ENCODE assay signal across 10 cellular contexts in genomic region chr14:73746540-73747385, GRCh38. TPM values are rescaled to one million over a fixed set of nuclear protein-coding genes. Genes with fewer than 3 reads are reported as not detected.
DNase-seq lines count a peak whose midpoint lies in the region; TF ChIP-seq lines count a peak whose summit lies in the region.
"Had no signal": no experiment of that assay in that cellular context is flagged by ENCODE, and none has a peak within 500 bp of the region (broad histone marks: within the 10 kb centered on the region; RNA-seq: fewer than 3 reads in every experiment).

No MANE protein-coding gene starts in this region.

- no peaks in the 10 kb centered on the region for H3K36me3 ChIP-seq in CD8-positive, alpha-beta memory T cell (ENCODE audit: insufficient read depth, low read length)
- no peaks in the 10 kb centered on the region for H3K36me3 ChIP-seq in effector memory CD4-positive, alpha-beta T cell (ENCODE audit: control insufficient read depth, insufficient read depth, low read length)

- CTCF ChIA-PET in CD8-positive, alpha-beta memory T cell (lab: Charles Lee) = interaction anchor here (0.9 to 8.5 kb wide), 3 partner anchors 10 to 31 kb away, joined by 3 to 137 read pairs (median 16); a partner anchor contains a TSS

- DNase-seq in CD8-positive, alpha-beta memory T cell = no peak
- DNase-seq in NCI-H82 (lab: John Stamatoyannopoulos, UW) (peak; percentile 91), neural crest cell (ENCODE audit: low read depth, low spot score) (no peak), GDM1 (lab: John Stamatoyannopoulos, UW) (no peak), SIG-M5 (lab: John Stamatoyannopoulos, UW) (no peak), DMS153 treated with DMSO at 0.1 percent for 48 hours (lab: John Stamatoyannopoulos, UW; ENCODE audit: unreplicated experiment) (no peak), GM10266 (ENCODE audit: extremely low spot score) (no peak)
- no peak for DNase-seq in effector memory CD4-positive, alpha-beta T cell
- DNase-seq: cortex of kidney, NCI-H1105 treated with DMSO at 0.1 percent for 48 hours had no signal

- peaks cover 89 to 100% (median 97%) of the 10 kb centered on the region in 3 donors for H3K4me1 Mint-ChIP-seq in CD8-positive, alpha-beta memory T cell
- peaks cover 51% of the 10 kb centered on the region for H3K4me1 Mint-ChIP-seq in neural crest cell

- H3K4me3 ChIP-seq in CD8-positive, alpha-beta memory T cell (ENCODE audit: low read length) = no peak overlapping the region
- no peak overlapping the region for H3K4me3 ChIP-seq in effector memory CD4-positive, alpha-beta T cell (ENCODE audit: insufficient read depth, low read depth, low read length, poor library complexity, severe bottlenecking)

- H3K27me3 Mint-ChIP-seq in CD8-positive, alpha-beta memory T cell = no peaks in the 10 kb centered on the region
- no peaks in the 10 kb centered on the region for H3K27me3 Mint-ChIP-seq in neural crest cell (ENCODE audit: low read depth)

- H3K36me3 Mint-ChIP-seq in CD8-positive, alpha-beta memory T cell = peaks cover 0 to 5% (median 0%) of the 10 kb centered on the region in 3 donors
- H3K36me3 Mint-ChIP-seq in neural crest cell (ENCODE audit: low read depth) = no peaks in the 10 kb centered on the region

- POLR2A ChIA-PET in CD8-positive, alpha-beta memory T cell (lab: Charles Lee) = interaction anchor here (0.6 to 3.0 kb wide), 2 partner anchors 12 to 21 kb away, joined by 3 to 21 read pairs; a partner anchor contains a TSS

- no peaks in the 10 kb centered on the region for H3K27me3 ChIP-seq in CD8-positive, alpha-beta memory T cell (ENCODE audit: insufficient read depth, low read length, poor library complexity, severe bottlenecking)
- H3K27me3 ChIP-seq in effector memory CD4-positive, alpha-beta T cell (replicated peaks; ENCODE audit: control insufficient read depth, insufficient read depth, low read length, poor library complexity, severe bottlenecking) = no peaks in the 10 kb centered on the region

- peak overlapping the region; percentile 68 to 98 (median 79) for H3K27ac Mint-ChIP-seq in CD8-positive, alpha-beta memory T cell
- H3K27ac Mint-ChIP-seq in neural crest cell (ENCODE audit: unreplicated experiment) = peak overlapping the region; percentile 29

- no peak for TF ChIP-seq CTCF in neural crest cell (conservative IDR thresholded peaks at IDR 0.05)
- TF ChIP-seq CTCF in GM10266 (IDR thresholded peaks at IDR 0.05; ENCODE audit: control insufficient read depth, insufficient read depth, low read depth, missing control alignments) = no peak

- no peaks in the 10 kb centered on the region for H3K9me3 ChIP-seq in CD8-positive, alpha-beta memory T cell (ENCODE audit: low read length)
- no peaks in the 10 kb centered on the region for H3K9me3 ChIP-seq in effector memory CD4-positive, alpha-beta T cell (ENCODE audit: control insufficient read depth, low read length)

- H3K4me1 ChIP-seq in CD8-positive, alpha-beta memory T cell (ENCODE audit: insufficient read depth, low read length) = peaks cover 98% of the 10 kb centered on the region
- H3K4me1 ChIP-seq in effector memory CD4-positive, alpha-beta T cell (ENCODE audit: control insufficient read depth, insufficient read depth, low read length, poor library complexity, severe bottlenecking) = peaks cover 88% of the 10 kb centered on the region

- H3K4me3 Mint-ChIP-seq in CD8-positive, alpha-beta memory T cell = peak overlapping the region in 5 of 7 donors; percentile 8 to 59 (median 43)
- no peak overlapping the region for H3K4me3 Mint-ChIP-seq in neural crest cell

- no peaks in the 10 kb centered on the region for H3K9me3 Mint-ChIP-seq in CD8-positive, alpha-beta memory T cell
- H3K9me3 Mint-ChIP-seq in neural crest cell = no peaks in the 10 kb centered on the region

- H3K27ac ChIP-seq in CD8-positive, alpha-beta memory T cell (ENCODE audit: low read depth, low read length) = peak overlapping the region; percentile 21
- H3K27ac ChIP-seq in effector memory CD4-positive, alpha-beta T cell (ENCODE audit: insufficient read depth, low read length, poor library complexity, severe bottlenecking) = peak overlapping the region; percentile 33

RNA-seq across cellular contexts. Expression of gene PNMA1, which starts 32.6 kb away (rescaled TPM):
- 10 to 100 TPM; 56.8 to 61.0 TPM for total RNA-seq in CD8-positive, alpha-beta memory T cell
- 43.7 TPM for polyA plus RNA-seq in CD8-positive, alpha-beta memory T cell
- 94.4 and 97.4 TPM in 2 replicates for total RNA-seq in neural crest cell
